In the genomic region with DNA sequence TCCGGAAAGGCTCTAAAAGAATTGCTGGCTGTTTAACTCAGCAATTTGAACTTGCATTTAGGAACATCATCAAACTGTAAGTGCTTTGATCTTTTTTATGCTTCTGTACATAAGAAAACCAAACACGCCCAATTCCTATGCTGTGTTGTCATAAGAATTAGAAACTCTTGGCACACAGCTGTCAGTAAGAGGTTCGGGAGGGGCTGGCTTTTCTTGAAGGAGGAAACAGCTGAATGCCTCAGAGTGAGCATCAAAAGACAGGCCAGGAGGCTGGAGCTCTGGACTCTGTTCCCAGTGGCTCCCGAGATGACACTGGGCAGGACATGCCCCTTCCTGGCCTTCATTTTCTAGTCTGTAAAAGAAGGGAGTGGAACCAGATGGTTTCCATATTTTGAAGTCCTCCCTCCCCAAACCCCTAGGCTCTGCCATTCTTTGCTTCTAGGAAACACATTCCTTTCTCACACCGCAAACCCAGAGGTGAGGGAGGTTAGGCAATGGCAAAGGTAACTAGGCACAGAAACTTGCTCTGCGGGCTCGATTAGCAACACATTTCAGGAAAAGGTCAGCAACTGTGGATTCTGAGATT, we compare ENCODE assay signal across 11 cellular contexts.
DNase-seq lines count a peak whose midpoint lies in the region; ATAC-seq and TF ChIP-seq lines count a peak whose summit lies in the region.
"Had no signal": no experiment of that assay in that cellular context is flagged by ENCODE, and none has a peak within 500 bp of the region (broad histone marks: within the 10 kb centered on the region; RNA-seq: fewer than 3 reads in every experiment).

No MANE protein-coding gene starts in this region.

- intact Hi-C loops in left ventricle myocardium superior (cut with micrococcal nuclease): no loop called here
- intact Hi-C loops in left ventricle myocardium inferior (cut with micrococcal nuclease): no loop called here
- intact Hi-C loops in left lung (cut with DNase I): no loop called here

- no peaks in the 10 kb centered on the region for H3K9me3 ChIP-seq in left ventricle myocardium inferior (replicated peaks)
- no peaks in the 10 kb centered on the region for H3K9me3 ChIP-seq in left lung
- H3K9me3 ChIP-seq: ovary had no signal

- H3K27me3 ChIP-seq in left ventricle myocardium inferior (ENCODE audit: low read depth): no peaks in the 10 kb centered on the region
- H3K27me3 ChIP-seq in left lung: no peaks in the 10 kb centered on the region
- H3K27me3 ChIP-seq: ovary had no signal

- no peaks in the 10 kb centered on the region for H3K36me3 ChIP-seq in left ventricle myocardium inferior
- H3K36me3 ChIP-seq in left lung: no peaks in the 10 kb centered on the region
- H3K36me3 ChIP-seq: ovary had no signal

- in situ Hi-C loops in astrocyte of the spinal cord (cut with HindIII; ENCODE audit: low sequenced_read_pairs): no loop called here

- H3K27ac ChIP-seq in left ventricle myocardium inferior (replicated peaks) (no peak overlapping the region), left lung (peak overlapping the region in 1 of 2 donors; percentile 23)
- H3K27ac ChIP-seq: ovary had no signal

- peak; percentile 38 for ATAC-seq in left ventricle myocardium superior
- ATAC-seq in left lung: peak; percentile 67
- no peak for ATAC-seq in HG03521 (IDR thresholded peaks at IDR 0.05; ENCODE audit: unreplicated experiment)
- ATAC-seq: K562 had no signal

- TF ChIP-seq CTCF in left ventricle myocardium inferior (IDR thresholded peaks at IDR 0.05; ENCODE audit: borderline replicate concordance) (no peak), astrocyte of the spinal cord (IDR thresholded peaks at IDR 0.05; ENCODE audit: low read depth, low read length) (no peak), left lung (IDR thresholded peaks at IDR 0.05) (no peak)

- H3K4me3 ChIP-seq in left ventricle myocardium inferior (no peak overlapping the region), astrocyte of the spinal cord (ENCODE audit: low read depth, low read length) (no peak overlapping the region), left lung (no peak overlapping the region)
- H3K4me3 ChIP-seq: K562, ovary had no signal

- DNase-seq in left ventricle myocardium superior (no peak), left ventricle myocardium inferior (no peak), astrocyte of the spinal cord (ENCODE audit: low read depth, low spot score) (peak; percentile 92), left lung (no peak), KG1 (lab: John Stamatoyannopoulos, UW) (no peak)
- DNase-seq in activated CD4-positive, alpha-beta T cell treated with anti-CD3 and anti-CD28 coated beads for 4 hours: no peak
- DNase-seq in activated effector memory CD4-positive, alpha-beta T cell treated with anti-CD3 and anti-CD28 coated beads, Interleukin-2, amount 50 U/mL, for 16 hours: no peak
- DNase-seq: CD4-positive, alpha-beta memory T cell had no signal

- H3K4me1 ChIP-seq in left ventricle myocardium inferior (no peaks in the 10 kb centered on the region), left lung (peaks cover 0 to 7% of the 10 kb centered on the region in 2 donors)
